Comparison of ENCODE assay signal across 22 cellular contexts in the genomic region with DNA sequence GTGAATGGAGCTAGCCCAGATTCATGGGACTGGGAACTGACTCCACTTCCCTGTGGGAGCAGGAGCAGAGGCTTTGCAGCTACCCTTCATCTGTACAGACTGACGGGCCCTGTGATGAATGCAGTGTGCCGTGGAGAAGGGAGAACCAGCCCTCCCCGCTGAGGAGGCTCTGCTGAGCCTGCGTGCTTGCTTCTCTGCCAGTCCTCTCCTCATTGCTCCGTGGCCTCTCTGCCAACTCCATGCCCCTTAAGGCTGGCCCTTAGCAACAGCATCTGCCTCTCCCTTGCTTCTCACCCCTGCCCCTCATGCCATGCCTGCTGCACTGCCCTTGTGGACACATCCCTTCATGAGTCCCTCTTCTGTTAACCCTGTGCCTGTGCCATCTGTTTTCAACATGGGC. TPM values are rescaled to one million over a fixed set of nuclear protein-coding genes. Genes with fewer than 3 reads are reported as not detected.
A peak's percentile ranks its signal among the peaks of the same experiment; 100 is the strongest.
DNase-seq lines count a peak whose midpoint lies in the region; ATAC-seq, FAIRE-seq and TF ChIP-seq lines count a peak whose summit lies in the region.
"Had no signal": no experiment of that assay in that cellular context is flagged by ENCODE, and none has a peak within 500 bp of the region (broad histone marks: within the 10 kb centered on the region; RNA-seq: fewer than 3 reads in every experiment).

No MANE protein-coding gene starts in this region.

- H2AFZ ChIP-seq in H1 (ENCODE audit: low read length) (no peak overlapping the region), neuronal stem cell (ENCODE audit: low read length) (no peak overlapping the region)
- H2AFZ ChIP-seq: GM23248 had no signal

- WGBS in H1 (ENCODE audit: extremely low coverage in 1 of 2, insufficient coverage in 1 of 2, insufficient read length in 1 of 2, insufficient replicate concordance in 2 of 2, low coverage in 1 of 2, low lambda C conversion rate in 2 of 2, missing lambda C conversion rate in 1 of 2), 2 experiments, result 92% methylated on average over 5 of the region's 5 CpGs; no CpG with 5 or more reads in 1 of the 2 experiments
- no CpG with 5 or more reads among the region's 5 CpGs for WGBS in neuronal stem cell (ENCODE audit: extremely low coverage in 2 of 2, insufficient read length in 2 of 2, insufficient replicate concordance in 1 of 2), 2 donors

- H3K79me1 ChIP-seq in H1 (ENCODE audit: low read depth, low read length) (no peaks in the 10 kb centered on the region), neuronal stem cell (ENCODE audit: low read depth, low read length) (no peaks in the 10 kb centered on the region)

- H4K8ac ChIP-seq in H1 (ENCODE audit: extremely low read depth, insufficient read depth, low read length) (no peak overlapping the region), neuronal stem cell (ENCODE audit: low read depth, low read length) (no peak overlapping the region)

- no peak for DNase-seq in activated CD8-positive, alpha-beta memory T cell treated with anti-CD3 and anti-CD28 coated beads, Interleukin-2, amount 10 ng/mL, durations not matched to agents 7 days and 5 days
- no peak for DNase-seq in activated CD8-positive, alpha-beta memory T cell treated with anti-CD3 and anti-CD28 coated beads, Interleukin-2, amount 50 U/mL, for 4 hours
- DNase-seq in H1 (ENCODE audit: low read depth in 1 of 2, low spot score in 2 of 2), result no peak
- no peak for DNase-seq in neuronal stem cell (ENCODE audit: low spot score)
- no peak for DNase-seq in WTC11 (ENCODE audit: low spot score)
- no peak for DNase-seq in MG63
- DNase-seq: GM23248, KG1, NCI-H1417 treated with DMSO at 0.1 percent for 48 hours, NCI-H187, NCI-H446, NCI-H526 treated with DMSO at 0.1 percent for 48 hours, SJCRH30, T-cell had no signal

- H4K5ac ChIP-seq in H1 (ENCODE audit: insufficient read length, low read depth, low read length), result no peak overlapping the region

- POLR2A ChIA-PET in H1 (lab: Charles Lee; ENCODE audit: partially characterized antibody), result interaction anchor here (0.6 kb wide), 1 partner anchor 131 kb away, joined by 4 read pairs; no protein-coding TSS in a partner anchor
- POLR2A ChIA-PET in WTC11 (lab: Charles Lee), result no interaction called here

- H2BK20ac ChIP-seq in H1 (ENCODE audit: low read length), result no peak overlapping the region

- peak overlapping the region; percentile 84 for H4K91ac ChIP-seq in H1 (replicated peaks; ENCODE audit: insufficient read length, low read length)
- no peak overlapping the region for H4K91ac ChIP-seq in neuronal stem cell (ENCODE audit: low read depth, low read length, poor library complexity)

- peak overlapping the region; percentile 89; the same call in 1 of the 2 replicates for H2BK15ac ChIP-seq in H1 (ENCODE audit: low read length)
- no peak overlapping the region for H2BK15ac ChIP-seq in neuronal stem cell (ENCODE audit: low read length)

- H3K9ac ChIP-seq in H1 (replicated peaks in 1 of 4; ENCODE audit: extremely low read depth in 1 of 4, low read depth in 3 of 4, low read length in 3 of 4) (no peak overlapping the region), neuronal stem cell (ENCODE audit: low read depth, low read length, poor library complexity) (no peak overlapping the region)
- H3K9ac ChIP-seq: GM23248 had no signal

- H3K14ac ChIP-seq in H1 (ENCODE audit: insufficient read length) (no peak overlapping the region), neuronal stem cell (ENCODE audit: low read length) (no peak overlapping the region)

- no peaks in the 10 kb centered on the region for H3K9me3 ChIP-seq in H1 (ENCODE audit: insufficient read depth in 2 of 2, low read depth in 1 of 2, low read length in 1 of 2)
- no peaks in the 10 kb centered on the region for H3K9me3 ChIP-seq in neuronal stem cell (replicated peaks in 1 of 2; ENCODE audit: control insufficient read depth in 2 of 2, insufficient read depth in 1 of 2, low read depth in 1 of 2, low read length in 2 of 2)
- H3K9me3 ChIP-seq in MG63, result no peaks in the 10 kb centered on the region
- H3K9me3 ChIP-seq: HAP-1, SJCRH30 had no signal

- H3K27ac Mint-ChIP-seq in activated CD8-positive, alpha-beta memory T cell treated with anti-CD3 and anti-CD28 coated beads, Interleukin-2, amount 10 ng/mL, durations not matched to agents 7 days and 5 days, result peak overlapping the region; percentile 26
- no peak overlapping the region for H3K27ac Mint-ChIP-seq in WTC11
- H3K27ac Mint-ChIP-seq: CD4-positive, CD25-positive, alpha-beta regulatory T cell; T-cell had no signal

- no peak for TF ChIP-seq EP300 in H1 (IDR thresholded peaks at IDR 0.05; ENCODE audit: borderline replicate concordance in 1 of 2, low read depth in 2 of 2, low read length in 2 of 2)

- H3K23me2 ChIP-seq in H1 (ENCODE audit: low read depth, low read length), result no peaks in the 10 kb centered on the region

- H2BK5ac ChIP-seq in H1 (ENCODE audit: low read depth, low read length) (no peak overlapping the region), neuronal stem cell (ENCODE audit: low read length) (no peak overlapping the region)

- no peak for ATAC-seq in activated CD8-positive, alpha-beta memory T cell treated with anti-CD3 and anti-CD28 coated beads, Interleukin-2, amount 10 ng/mL, durations not matched to agents 7 days and 5 days
- ATAC-seq in HG02840 (IDR thresholded peaks at IDR 0.05; ENCODE audit: low FRiP score, unreplicated experiment), result no peak
- no peak for ATAC-seq in WTC11
- ATAC-seq: HepG2, T-cell had no signal

- TF ChIP-seq RAD21 in H1 (IDR thresholded peaks at IDR 0.05 in 1 of 2, conservative IDR thresholded peaks at IDR 0.05 in 1 of 2; ENCODE audit: low read depth in 2 of 2, low read length in 2 of 2), result no peak

- H3K4me3 Mint-ChIP-seq in activated CD8-positive, alpha-beta memory T cell treated with anti-CD3 and anti-CD28 coated beads, Interleukin-2, amount 10 ng/mL, durations not matched to agents 7 days and 5 days, result no peak overlapping the region
- no peak overlapping the region for H3K4me3 Mint-ChIP-seq in WTC11
- H3K4me3 Mint-ChIP-seq: CD4-positive, CD25-positive, alpha-beta regulatory T cell; T-cell had no signal

- H3K23ac ChIP-seq in H1 (ENCODE audit: insufficient read length) (no peak overlapping the region), neuronal stem cell (ENCODE audit: low read depth, low read length, poor library complexity) (no peak overlapping the region)

- no peaks in the 10 kb centered on the region for H4K20me1 ChIP-seq in H1 (replicated peaks in 1 of 2; ENCODE audit: control insufficient read depth in 1 of 2, insufficient read depth in 2 of 2, low read length in 2 of 2)

- H3K27me3 Mint-ChIP-seq in activated CD8-positive, alpha-beta memory T cell treated with anti-CD3 and anti-CD28 coated beads, Interleukin-2, amount 10 ng/mL, durations not matched to agents 7 days and 5 days, result peaks cover 42% of the 10 kb centered on the region
- peaks cover 12% of the 10 kb centered on the region for H3K27me3 Mint-ChIP-seq in WTC11 (ENCODE audit: low read depth)

- no peaks in the 10 kb centered on the region for H3K9me3 Mint-ChIP-seq in activated CD8-positive, alpha-beta memory T cell treated with anti-CD3 and anti-CD28 coated beads, Interleukin-2, amount 10 ng/mL, durations not matched to agents 7 days and 5 days (ENCODE audit: low read depth)
- H3K9me3 Mint-ChIP-seq in WTC11, result no peaks in the 10 kb centered on the region
- H3K9me3 Mint-ChIP-seq: T-cell had no signal

- H3K4me2 ChIP-seq in H1 (ENCODE audit: insufficient read depth in 1 of 2, low read depth in 2 of 2, low read length in 2 of 2), result no peak overlapping the region
- no peak overlapping the region for H3K4me2 ChIP-seq in neuronal stem cell (ENCODE audit: insufficient read depth, low read length, poor library complexity, severe bottlenecking)

- CTCF ChIA-PET in activated CD8-positive, alpha-beta memory T cell treated with anti-CD3 and anti-CD28 coated beads, Interleukin-2, amount 10 ng/mL, durations not matched to agents 7 days and 5 days (lab: Charles Lee), result interaction anchor here (1.2 to 1.4 kb wide), 4 partner anchors 20 to 60 kb away, joined by 3 to 7 read pairs (median 4); no protein-coding TSS in a partner anchor
- CTCF ChIA-PET in H1 (lab: Charles Lee; ENCODE audit: partially characterized antibody) (interaction anchor here (1.0 to 1.3 kb wide), 2 partner anchors 55 to 60 kb away, joined by 3 to 7 read pairs; no protein-coding TSS in a partner anchor), WTC11 (lab: Charles Lee) (no interaction called here)

- no peaks in the 10 kb centered on the region for H3K36me3 Mint-ChIP-seq in activated CD8-positive, alpha-beta memory T cell treated with anti-CD3 and anti-CD28 coated beads, Interleukin-2, amount 10 ng/mL, durations not matched to agents 7 days and 5 days
- no peaks in the 10 kb centered on the region for H3K36me3 Mint-ChIP-seq in WTC11
- H3K36me3 Mint-ChIP-seq: CD4-positive, CD25-positive, alpha-beta regulatory T cell; T-cell had no signal

- H3K36me3 ChIP-seq in H1 (ENCODE audit: control insufficient read depth in 2 of 4, insufficient read depth in 4 of 4, low read length in 3 of 4), result no peaks in the 10 kb centered on the region
- no peaks in the 10 kb centered on the region for H3K36me3 ChIP-seq in neuronal stem cell (replicated peaks in 1 of 2; ENCODE audit: control insufficient read depth in 2 of 2, insufficient read depth in 2 of 2, low read length in 2 of 2)
- H3K36me3 ChIP-seq in MG63, result no peaks in the 10 kb centered on the region
- H3K36me3 ChIP-seq: HAP-1, SJCRH30 had no signal

- TF ChIP-seq CTCF in H1 (IDR thresholded peaks at IDR 0.05; ENCODE audit: control extremely low read depth in 1 of 3, insufficient read depth in 1 of 3, low read depth in 1 of 3, low read length in 3 of 3) (no peak), WTC11 (IDR thresholded peaks at IDR 0.05) (no peak)

- H2BK12ac ChIP-seq in H1 (ENCODE audit: low read depth, low read length) (no peak overlapping the region; the same call in 1 of the 2 replicates), neuronal stem cell (ENCODE audit: low read length) (no peak overlapping the region)

- H3K79me2 ChIP-seq in H1 (ENCODE audit: control insufficient read depth in 1 of 2, insufficient read depth in 2 of 2, low read length in 2 of 2), result no peaks in the 10 kb centered on the region

- H3K4ac ChIP-seq in H1 (replicated peaks; ENCODE audit: insufficient read length, low read depth, low read length), result no peak overlapping the region
- no peak overlapping the region for H3K4ac ChIP-seq in neuronal stem cell (ENCODE audit: low read length)

- no peak overlapping the region for H3K56ac ChIP-seq in H1 (replicated peaks; ENCODE audit: insufficient read length, low read depth, low read length)

- no peak for TF ChIP-seq POLR2A in H1 (IDR thresholded peaks at IDR 0.05; ENCODE audit: control extremely low read depth in 1 of 2, low read depth in 2 of 2, low read length in 2 of 2)

- H3K4me3 ChIP-seq in H1 (ENCODE audit: extremely low read depth in 1 of 4, insufficient read depth in 2 of 4, low read depth in 3 of 4, low read length in 4 of 4) (no peak overlapping the region), neuronal stem cell (ENCODE audit: low read length in 2 of 2) (no peak overlapping the region), MG63 (no peak overlapping the region)
- H3K4me3 ChIP-seq: GM23248, HAP-1, SJCRH30 had no signal

- no peak for FAIRE-seq in H1 (lab: Jason Lieb, UNC)
- FAIRE-seq: HepG2, RCC 7860 had no signal

- no peak overlapping the region for H2BK120ac ChIP-seq in H1 (replicated peaks; ENCODE audit: low read depth, low read length)
- H2BK120ac ChIP-seq in neuronal stem cell (ENCODE audit: low read depth, low read length), result no peak overlapping the region

- H3K27ac ChIP-seq in H1 (ENCODE audit: low read depth, low read length) (no peak overlapping the region), neuronal stem cell (replicated peaks; ENCODE audit: low read length) (no peak overlapping the region)
- H3K27ac ChIP-seq: GM23248, HL-60, SJCRH30 had no signal

- H2AK5ac ChIP-seq in H1 (ENCODE audit: low read depth, low read length), result no peak overlapping the region
- H2AK5ac ChIP-seq in neuronal stem cell (ENCODE audit: low read depth, low read length), result no peak overlapping the region

- H3K27me3 ChIP-seq in H1 (replicated peaks in 1 of 4; ENCODE audit: control insufficient read depth in 3 of 4, extremely low read depth in 1 of 4, insufficient read depth in 3 of 4, low read length in 3 of 4) (peaks cover 0 to 9% (median 0%) of the 10 kb centered on the region in 4 experiments; a peak in 1 of 7 replicates), neuronal stem cell (ENCODE audit: control insufficient read depth in 3 of 3, insufficient read depth in 3 of 3, low read depth in 1 of 3, low read length in 3 of 3) (peaks cover 0 to 37% (median 0%) of the 10 kb centered on the region in 3 experiments), MG63 (no peaks in the 10 kb centered on the region)

- peaks cover 47% of the 10 kb centered on the region for H3K4me1 Mint-ChIP-seq in activated CD8-positive, alpha-beta memory T cell treated with anti-CD3 and anti-CD28 coated beads, Interleukin-2, amount 10 ng/mL, durations not matched to agents 7 days and 5 days
- H3K4me1 Mint-ChIP-seq in WTC11, result peaks cover 67% of the 10 kb centered on the region

- H3K4me1 ChIP-seq in H1 (replicated peaks in 1 of 4; ENCODE audit: control insufficient read depth in 3 of 4, insufficient read depth in 4 of 4, low read length in 3 of 4), result peaks cover 8 to 31% (median 19%) of the 10 kb centered on the region in 4 experiments
- H3K4me1 ChIP-seq in neuronal stem cell (ENCODE audit: control insufficient read depth in 2 of 2, insufficient read depth in 1 of 2, low read depth in 1 of 2, low read length in 2 of 2), result peaks cover 11 to 28% of the 10 kb centered on the region in 2 donors

- H3K18ac ChIP-seq in H1 (ENCODE audit: extremely low read depth, low read length) (no peak overlapping the region), neuronal stem cell (ENCODE audit: low read length) (peak overlapping the region; percentile 2)

RNA-seq across cellular contexts. Expression of a gene that starts 53.6 kb away (rescaled TPM):
- total RNA-seq in activated CD8-positive, alpha-beta memory T cell treated with anti-CD3 and anti-CD28 coated beads, Interleukin-2, amount 10 ng/mL, durations not matched to agents 7 days and 5 days, result 10 to 100 TPM; 12.9 to 38.5 TPM
- total RNA-seq in H1 (2021; fragmentation: NEBNext Ultra II Directional; extraction: Animal tissue kit (Norgen Biotek cat#: 25700)), result 7.0 and 9.2 TPM in 2 replicates
- 11.4 and 20.7 TPM in 2 replicates for polyA plus RNA-seq in H1 (2011; rRNA removed)
- 9.8 TPM for polyA plus RNA-seq in H1 (2011; cell fraction: cytosol; rRNA removed)
- 16.9 TPM for polyA plus RNA-seq in H1 (2011; cell fraction: nucleus; rRNA removed)
- 5.2 to 17.2 TPM (median 11.3 TPM) in 4 replicates for polyA plus RNA-seq in H1 (2012, experiment 1 of 2)
- 4.4 TPM for polyA plus RNA-seq in H1 (2012, experiment 2 of 2)
- 7.4 TPM for polyA plus RNA-seq in H1 (2013, experiment 1 of 2)
- 5.6 TPM for polyA plus RNA-seq in H1 (2013, experiment 2 of 2)
- 1.5 and 2.4 TPM in 2 replicates for polyA minus RNA-seq in H1 (2011; rRNA and poly(A)+ RNA removed)
- polyA minus RNA-seq in H1 (2011; cell fraction: cytosol; rRNA and poly(A)+ RNA removed), result 3.4 TPM
- 9.3 TPM for polyA minus RNA-seq in H1 (2011; cell fraction: nucleus; rRNA and poly(A)+ RNA removed)
- 0.79 TPM for polyA plus RNA-seq in neuronal stem cell (2013, experiment 1 of 2)
- 0.61 TPM for polyA plus RNA-seq in neuronal stem cell (2013, experiment 2 of 2)
- total RNA-seq in WTC11 (2021), result 10.6 to 13.9 TPM (median 13.5 TPM) in 3 replicates
- 3.5 TPM in 1 of 2 replicates, not detected in the other for total RNA-seq in MG63 (2014; rRNA removed; shearing (Covaris generic); ENCODE audit: low replicate concordance)
- total RNA-seq: G401, HepG2, OCI-LY7 had no signal
- polyA plus RNA-seq: HepG2 had no signal
